ENCODE assay signal across 8 cellular contexts in genomic region chr4:54941994-54942552, GRCh38.
DNase-seq lines count a peak whose midpoint lies in the region; ATAC-seq and TF ChIP-seq lines count a peak whose summit lies in the region.

No MANE protein-coding gene starts in this region.

- H3K4me1 ChIP-seq in A673 (ENCODE audit: insufficient read depth, low read length, poor library complexity, severe bottlenecking) = peaks cover 6% of the 10 kb centered on the region

- CTCF ChIA-PET in A673 (lab: Charles Lee) = no interaction called here

- no TSS peak for BruUV-seq in A673 (replicated peaks; lab: Mats Ljungman, UMichigan)

- H3K27ac ChIP-seq in A673 (ENCODE audit: low read depth, low read length, poor library complexity, severe bottlenecking) (no peak overlapping the region), coronary artery (no peak overlapping the region)

- H3K27me3 Mint-ChIP-seq in central memory CD8-positive, alpha-beta T cell = no peaks in the 10 kb centered on the region

- no peaks in the 10 kb centered on the region for H3K36me3 ChIP-seq in A673 (ENCODE audit: insufficient read depth, low read length, poor library complexity, severe bottlenecking)

- H3K9me3 Mint-ChIP-seq in central memory CD8-positive, alpha-beta T cell = no peaks in the 10 kb centered on the region

- in situ Hi-C loops in ACHN (cut with HindIII; ENCODE audit: low pct_ligation_motif_present, low pct_unique_long_range_greater_than_20kb, low sequenced_read_pairs) = no loop called here

- no peaks in the 10 kb centered on the region for H3K27me3 ChIP-seq in A673 (replicated peaks; ENCODE audit: insufficient read depth, low read depth, low read length, poor library complexity)

- peak overlapping the region; percentile 62 for H3K27ac Mint-ChIP-seq in central memory CD8-positive, alpha-beta T cell (ENCODE audit: low read depth)

- ATAC-seq in GM18498 (IDR thresholded peaks at IDR 0.05; ENCODE audit: unreplicated experiment) (peak; percentile 64), GM21786 (IDR thresholded peaks at IDR 0.05; ENCODE audit: unreplicated experiment) (peak; percentile 79), HG02571 (IDR thresholded peaks at IDR 0.05; ENCODE audit: unreplicated experiment) (no peak)
- peak; percentile 64 for ATAC-seq in central memory CD8-positive, alpha-beta T cell (replicated peaks; ENCODE audit: extremely low read depth, poor library complexity, severe bottlenecking)

- peak overlapping the region; percentile 44 for H3K4me3 Mint-ChIP-seq in central memory CD8-positive, alpha-beta T cell

- peaks cover 8% of the 10 kb centered on the region for H3K4me1 Mint-ChIP-seq in central memory CD8-positive, alpha-beta T cell

- no peaks in the 10 kb centered on the region for H3K36me3 Mint-ChIP-seq in central memory CD8-positive, alpha-beta T cell (ENCODE audit: insufficient read depth)

- DNase-seq in NCI-H69 (lab: John Stamatoyannopoulos, UW) (peak; percentile 38), ACHN (no peak), A673 (ENCODE audit: low spot score) (no peak), coronary artery (ENCODE audit: low spot score) (no peak)
- no peak for DNase-seq in central memory CD8-positive, alpha-beta T cell (ENCODE audit: low spot score in 2 of 2)

- H3K9me3 ChIP-seq in A673 (ENCODE audit: low read depth, low read length, poor library complexity, severe bottlenecking) = no peaks in the 10 kb centered on the region

- intact Hi-C loops in A673 (cut with micrococcal nuclease; ENCODE audit: unreplicated experiment) = no loop called here

- TF ChIP-seq CTCF in A673 (conservative IDR thresholded peaks at IDR 0.05; ENCODE audit: low read depth, low read length) = no peak
- TF ChIP-seq CTCF in coronary artery (IDR thresholded peaks at IDR 0.05) = no peak

- H3K4me3 ChIP-seq in A673 (ENCODE audit: low read depth, low read length, poor library complexity, severe bottlenecking) (no peak overlapping the region), coronary artery (no peak overlapping the region)

- POLR2A ChIA-PET in A673 (lab: Charles Lee; ENCODE audit: low non-redundant PET) = no interaction called here
